1 cellular context compared by ENCODE assay signal in the genomic region with DNA sequence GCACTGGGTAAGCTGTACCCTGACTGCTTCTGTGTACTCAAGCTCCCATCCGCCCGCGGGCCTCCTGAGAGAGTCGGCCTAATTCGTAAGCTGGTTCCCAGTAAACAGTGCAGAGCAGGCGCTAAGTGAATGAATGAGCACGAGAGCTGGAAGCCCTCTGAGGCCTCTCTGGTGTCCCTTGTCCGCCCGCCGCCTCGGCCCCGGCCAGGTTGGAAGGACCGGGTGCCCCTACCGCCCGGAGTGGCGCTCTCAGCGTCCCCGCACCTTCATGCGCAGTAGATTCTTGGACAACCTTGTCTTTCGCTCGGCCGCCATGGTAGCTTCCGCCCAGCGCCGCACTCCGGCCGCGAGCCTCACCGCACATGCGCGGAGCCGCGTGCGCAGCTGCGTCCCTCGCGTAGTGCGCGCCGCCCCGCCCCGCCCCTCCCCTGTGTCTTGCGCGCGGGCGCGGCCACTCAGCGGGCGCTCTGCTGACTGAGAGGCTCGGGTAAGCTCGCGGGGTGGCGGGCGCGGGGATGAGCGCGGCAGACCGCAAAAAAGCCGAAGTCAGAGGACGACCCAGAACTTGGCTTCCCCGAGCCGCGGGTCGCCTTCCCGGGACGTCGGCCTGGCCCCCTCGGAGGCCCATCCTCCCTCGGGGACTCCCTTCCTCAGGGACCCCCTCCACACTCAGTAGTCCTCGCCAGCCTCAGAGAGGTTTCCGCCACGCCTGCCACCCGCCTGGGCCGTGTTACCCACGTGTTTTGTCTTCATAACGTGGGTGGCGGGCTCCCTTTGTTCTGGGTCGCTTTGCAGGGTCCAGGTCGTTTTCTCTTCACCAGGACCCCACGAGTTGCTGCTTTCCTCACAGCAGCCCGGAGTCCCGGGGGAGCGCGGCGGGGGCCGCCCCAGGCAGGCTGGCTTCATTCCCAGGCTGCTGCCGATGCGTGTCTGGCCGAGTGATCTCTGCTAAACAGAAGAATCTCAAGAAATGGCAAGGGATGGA.
A peak's percentile ranks its signal among the peaks of the same experiment; 100 is the strongest.
TF ChIP-seq lines count a peak whose summit lies in the region.

A gene with protein sequence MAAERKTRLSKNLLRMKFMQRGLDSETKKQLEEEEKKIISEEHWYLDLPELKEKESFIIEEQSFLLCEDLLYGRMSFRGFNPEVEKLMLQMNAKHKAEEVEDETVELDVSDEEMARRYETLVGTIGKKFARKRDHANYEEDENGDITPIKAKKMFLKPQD (minus strand): TSS at position 364 of the 985 bp plus-strand sequence. CDS start 49 bp downstream, at position 315.

TF ChIP-seq in K562, 482 proteins besides CTCF, POLR2A, EP300 and RAD21 (continued from another document and continues in another):
- TF ChIP-seq, protein P1, sequence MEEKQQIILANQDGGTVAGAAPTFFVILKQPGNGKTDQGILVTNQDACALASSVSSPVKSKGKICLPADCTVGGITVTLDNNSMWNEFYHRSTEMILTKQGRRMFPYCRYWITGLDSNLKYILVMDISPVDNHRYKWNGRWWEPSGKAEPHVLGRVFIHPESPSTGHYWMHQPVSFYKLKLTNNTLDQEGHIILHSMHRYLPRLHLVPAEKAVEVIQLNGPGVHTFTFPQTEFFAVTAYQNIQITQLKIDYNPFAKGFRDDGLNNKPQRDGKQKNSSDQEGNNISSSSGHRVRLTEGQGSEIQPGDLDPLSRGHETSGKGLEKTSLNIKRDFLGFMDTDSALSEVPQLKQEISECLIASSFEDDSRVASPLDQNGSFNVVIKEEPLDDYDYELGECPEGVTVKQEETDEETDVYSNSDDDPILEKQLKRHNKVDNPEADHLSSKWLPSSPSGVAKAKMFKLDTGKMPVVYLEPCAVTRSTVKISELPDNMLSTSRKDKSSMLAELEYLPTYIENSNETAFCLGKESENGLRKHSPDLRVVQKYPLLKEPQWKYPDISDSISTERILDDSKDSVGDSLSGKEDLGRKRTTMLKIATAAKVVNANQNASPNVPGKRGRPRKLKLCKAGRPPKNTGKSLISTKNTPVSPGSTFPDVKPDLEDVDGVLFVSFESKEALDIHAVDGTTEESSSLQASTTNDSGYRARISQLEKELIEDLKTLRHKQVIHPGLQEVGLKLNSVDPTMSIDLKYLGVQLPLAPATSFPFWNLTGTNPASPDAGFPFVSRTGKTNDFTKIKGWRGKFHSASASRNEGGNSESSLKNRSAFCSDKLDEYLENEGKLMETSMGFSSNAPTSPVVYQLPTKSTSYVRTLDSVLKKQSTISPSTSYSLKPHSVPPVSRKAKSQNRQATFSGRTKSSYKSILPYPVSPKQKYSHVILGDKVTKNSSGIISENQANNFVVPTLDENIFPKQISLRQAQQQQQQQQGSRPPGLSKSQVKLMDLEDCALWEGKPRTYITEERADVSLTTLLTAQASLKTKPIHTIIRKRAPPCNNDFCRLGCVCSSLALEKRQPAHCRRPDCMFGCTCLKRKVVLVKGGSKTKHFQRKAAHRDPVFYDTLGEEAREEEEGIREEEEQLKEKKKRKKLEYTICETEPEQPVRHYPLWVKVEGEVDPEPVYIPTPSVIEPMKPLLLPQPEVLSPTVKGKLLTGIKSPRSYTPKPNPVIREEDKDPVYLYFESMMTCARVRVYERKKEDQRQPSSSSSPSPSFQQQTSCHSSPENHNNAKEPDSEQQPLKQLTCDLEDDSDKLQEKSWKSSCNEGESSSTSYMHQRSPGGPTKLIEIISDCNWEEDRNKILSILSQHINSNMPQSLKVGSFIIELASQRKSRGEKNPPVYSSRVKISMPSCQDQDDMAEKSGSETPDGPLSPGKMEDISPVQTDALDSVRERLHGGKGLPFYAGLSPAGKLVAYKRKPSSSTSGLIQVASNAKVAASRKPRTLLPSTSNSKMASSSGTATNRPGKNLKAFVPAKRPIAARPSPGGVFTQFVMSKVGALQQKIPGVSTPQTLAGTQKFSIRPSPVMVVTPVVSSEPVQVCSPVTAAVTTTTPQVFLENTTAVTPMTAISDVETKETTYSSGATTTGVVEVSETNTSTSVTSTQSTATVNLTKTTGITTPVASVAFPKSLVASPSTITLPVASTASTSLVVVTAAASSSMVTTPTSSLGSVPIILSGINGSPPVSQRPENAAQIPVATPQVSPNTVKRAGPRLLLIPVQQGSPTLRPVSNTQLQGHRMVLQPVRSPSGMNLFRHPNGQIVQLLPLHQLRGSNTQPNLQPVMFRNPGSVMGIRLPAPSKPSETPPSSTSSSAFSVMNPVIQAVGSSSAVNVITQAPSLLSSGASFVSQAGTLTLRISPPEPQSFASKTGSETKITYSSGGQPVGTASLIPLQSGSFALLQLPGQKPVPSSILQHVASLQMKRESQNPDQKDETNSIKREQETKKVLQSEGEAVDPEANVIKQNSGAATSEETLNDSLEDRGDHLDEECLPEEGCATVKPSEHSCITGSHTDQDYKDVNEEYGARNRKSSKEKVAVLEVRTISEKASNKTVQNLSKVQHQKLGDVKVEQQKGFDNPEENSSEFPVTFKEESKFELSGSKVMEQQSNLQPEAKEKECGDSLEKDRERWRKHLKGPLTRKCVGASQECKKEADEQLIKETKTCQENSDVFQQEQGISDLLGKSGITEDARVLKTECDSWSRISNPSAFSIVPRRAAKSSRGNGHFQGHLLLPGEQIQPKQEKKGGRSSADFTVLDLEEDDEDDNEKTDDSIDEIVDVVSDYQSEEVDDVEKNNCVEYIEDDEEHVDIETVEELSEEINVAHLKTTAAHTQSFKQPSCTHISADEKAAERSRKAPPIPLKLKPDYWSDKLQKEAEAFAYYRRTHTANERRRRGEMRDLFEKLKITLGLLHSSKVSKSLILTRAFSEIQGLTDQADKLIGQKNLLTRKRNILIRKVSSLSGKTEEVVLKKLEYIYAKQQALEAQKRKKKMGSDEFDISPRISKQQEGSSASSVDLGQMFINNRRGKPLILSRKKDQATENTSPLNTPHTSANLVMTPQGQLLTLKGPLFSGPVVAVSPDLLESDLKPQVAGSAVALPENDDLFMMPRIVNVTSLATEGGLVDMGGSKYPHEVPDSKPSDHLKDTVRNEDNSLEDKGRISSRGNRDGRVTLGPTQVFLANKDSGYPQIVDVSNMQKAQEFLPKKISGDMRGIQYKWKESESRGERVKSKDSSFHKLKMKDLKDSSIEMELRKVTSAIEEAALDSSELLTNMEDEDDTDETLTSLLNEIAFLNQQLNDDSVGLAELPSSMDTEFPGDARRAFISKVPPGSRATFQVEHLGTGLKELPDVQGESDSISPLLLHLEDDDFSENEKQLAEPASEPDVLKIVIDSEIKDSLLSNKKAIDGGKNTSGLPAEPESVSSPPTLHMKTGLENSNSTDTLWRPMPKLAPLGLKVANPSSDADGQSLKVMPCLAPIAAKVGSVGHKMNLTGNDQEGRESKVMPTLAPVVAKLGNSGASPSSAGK (IDR thresholded peaks at IDR 0.05) = peak; percentile 99
- peak; percentile 89 for TF ChIP-seq RNF2 (IDR thresholded peaks at IDR 0.05)
- peak in 1 of 2 experiments; percentile 28; a peak in 2 of 4 replicates for TF ChIP-seq NONO (IDR thresholded peaks at IDR 0.05; ENCODE audit: low read depth in 2 of 2, low read length in 1 of 2)
- TF ChIP-seq NRF1 (conservative IDR thresholded peaks at IDR 0.05 in 1 of 2, IDR thresholded peaks at IDR 0.05 in 1 of 2) = peak; percentile 98
- TF ChIP-seq TAF1 (IDR thresholded peaks at IDR 0.05; ENCODE audit: control insufficient read depth, extremely low read depth, insufficient read depth, low read length, severe bottlenecking) = peak; percentile 44
- TF ChIP-seq HDAC3 (IDR thresholded peaks at IDR 0.05; ENCODE audit: borderline replicate concordance, partially characterized antibody) = no peak
- TF ChIP-seq SPI1 (IDR thresholded peaks at IDR 0.05; ENCODE audit: borderline replicate concordance, low read depth, low read length) = no peak
- TF ChIP-seq, protein P2, sequence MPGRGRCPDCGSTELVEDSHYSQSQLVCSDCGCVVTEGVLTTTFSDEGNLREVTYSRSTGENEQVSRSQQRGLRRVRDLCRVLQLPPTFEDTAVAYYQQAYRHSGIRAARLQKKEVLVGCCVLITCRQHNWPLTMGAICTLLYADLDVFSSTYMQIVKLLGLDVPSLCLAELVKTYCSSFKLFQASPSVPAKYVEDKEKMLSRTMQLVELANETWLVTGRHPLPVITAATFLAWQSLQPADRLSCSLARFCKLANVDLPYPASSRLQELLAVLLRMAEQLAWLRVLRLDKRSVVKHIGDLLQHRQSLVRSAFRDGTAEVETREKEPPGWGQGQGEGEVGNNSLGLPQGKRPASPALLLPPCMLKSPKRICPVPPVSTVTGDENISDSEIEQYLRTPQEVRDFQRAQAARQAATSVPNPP (IDR thresholded peaks at IDR 0.05; ENCODE audit: borderline replicate concordance, insufficient read depth, insufficient read length) = no peak
- no peak; the same call in 1 of the 2 replicates for TF ChIP-seq TCF7 (IDR thresholded peaks at IDR 0.05; ENCODE audit: borderline replicate concordance)
- no peak for TF ChIP-seq LARP7 (IDR thresholded peaks at IDR 0.05)
- TF ChIP-seq ZFP1 (CRISPR knock-in tag; IDR thresholded peaks at IDR 0.05) = no peak
- TF ChIP-seq, protein P3, sequence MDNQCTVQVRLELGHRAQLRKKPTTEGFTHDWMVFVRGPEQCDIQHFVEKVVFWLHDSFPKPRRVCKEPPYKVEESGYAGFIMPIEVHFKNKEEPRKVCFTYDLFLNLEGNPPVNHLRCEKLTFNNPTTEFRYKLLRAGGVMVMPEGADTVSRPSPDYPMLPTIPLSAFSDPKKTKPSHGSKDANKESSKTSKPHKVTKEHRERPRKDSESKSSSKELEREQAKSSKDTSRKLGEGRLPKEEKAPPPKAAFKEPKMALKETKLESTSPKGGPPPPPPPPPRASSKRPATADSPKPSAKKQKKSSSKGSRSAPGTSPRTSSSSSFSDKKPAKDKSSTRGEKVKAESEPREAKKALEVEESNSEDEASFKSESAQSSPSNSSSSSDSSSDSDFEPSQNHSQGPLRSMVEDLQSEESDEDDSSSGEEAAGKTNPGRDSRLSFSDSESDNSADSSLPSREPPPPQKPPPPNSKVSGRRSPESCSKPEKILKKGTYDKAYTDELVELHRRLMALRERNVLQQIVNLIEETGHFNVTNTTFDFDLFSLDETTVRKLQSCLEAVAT (IDR thresholded peaks at IDR 0.05) = peak in 1 of 2 experiments; percentile 78; a peak in 2 of 4 replicates
- peak; percentile 50 for TF ChIP-seq MYC (IDR thresholded peaks at IDR 0.05; ENCODE audit: low read depth, low read length)
- TF ChIP-seq MYC (CRISPR knock-in tag; IDR thresholded peaks at IDR 0.05; ENCODE audit: borderline replicate concordance, low read depth) = peak; percentile 80; the same call in 1 of the 2 replicates
- TF ChIP-seq CBFB (CRISPR knock-in tag; IDR thresholded peaks at IDR 0.05) = 0 out of 2 replicates have a peak, but pooled peaks have one; percentile 86
- TF ChIP-seq, protein P4, sequence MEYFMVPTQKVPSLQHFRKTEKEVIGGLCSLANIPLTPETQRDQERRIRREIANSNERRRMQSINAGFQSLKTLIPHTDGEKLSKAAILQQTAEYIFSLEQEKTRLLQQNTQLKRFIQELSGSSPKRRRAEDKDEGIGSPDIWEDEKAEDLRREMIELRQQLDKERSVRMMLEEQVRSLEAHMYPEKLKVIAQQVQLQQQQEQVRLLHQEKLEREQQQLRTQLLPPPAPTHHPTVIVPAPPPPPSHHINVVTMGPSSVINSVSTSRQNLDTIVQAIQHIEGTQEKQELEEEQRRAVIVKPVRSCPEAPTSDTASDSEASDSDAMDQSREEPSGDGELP (CRISPR knock-in tag; IDR thresholded peaks at IDR 0.05; ENCODE audit: borderline replicate concordance) = peak; percentile 82
- peak; percentile 99 for TF ChIP-seq CTBP1 (IDR thresholded peaks at IDR 0.05; ENCODE audit: borderline replicate concordance)
- no peak for TF ChIP-seq MAFK (IDR thresholded peaks at IDR 0.05; ENCODE audit: low read length)
- TF ChIP-seq TAL1 (IDR thresholded peaks at IDR 0.05) = no peak
- peak; percentile 50 for TF ChIP-seq KDM5B (IDR thresholded peaks at IDR 0.05; ENCODE audit: insufficient replicate concordance, low read depth, low read length)
- TF ChIP-seq, protein P5, sequence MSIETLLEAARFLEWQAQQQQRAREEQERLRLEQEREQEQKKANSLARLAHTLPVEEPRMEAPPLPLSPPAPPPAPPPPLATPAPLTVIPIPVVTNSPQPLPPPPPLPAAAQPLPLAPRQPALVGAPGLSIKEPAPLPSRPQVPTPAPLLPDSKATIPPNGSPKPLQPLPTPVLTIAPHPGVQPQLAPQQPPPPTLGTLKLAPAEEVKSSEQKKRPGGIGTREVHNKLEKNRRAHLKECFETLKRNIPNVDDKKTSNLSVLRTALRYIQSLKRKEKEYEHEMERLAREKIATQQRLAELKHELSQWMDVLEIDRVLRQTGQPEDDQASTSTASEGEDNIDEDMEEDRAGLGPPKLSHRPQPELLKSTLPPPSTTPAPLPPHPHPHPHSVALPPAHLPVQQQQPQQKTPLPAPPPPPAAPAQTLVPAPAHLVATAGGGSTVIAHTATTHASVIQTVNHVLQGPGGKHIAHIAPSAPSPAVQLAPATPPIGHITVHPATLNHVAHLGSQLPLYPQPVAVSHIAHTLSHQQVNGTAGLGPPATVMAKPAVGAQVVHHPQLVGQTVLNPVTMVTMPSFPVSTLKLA (conservative IDR thresholded peaks at IDR 0.05) = peak; percentile 62 to 89
- no peak for TF ChIP-seq ZNF695 (CRISPR knock-in tag; IDR thresholded peaks at IDR 0.05)
- TF ChIP-seq NR4A1 (CRISPR knock-in tag; IDR thresholded peaks at IDR 0.05) = 0 out of 2 replicates have a peak, but pooled peaks have one; percentile 70
- peak; percentile 40; the same call in 1 of the 2 replicates for TF ChIP-seq NR4A1 (tag; IDR thresholded peaks at IDR 0.05)
- TF ChIP-seq GABPA (tag; conservative IDR thresholded peaks at IDR 0.05; ENCODE audit: low read depth) = no peak
- peak; percentile 65; the same call in 1 of the 2 replicates for TF ChIP-seq KLF13 (tag; IDR thresholded peaks at IDR 0.05; ENCODE audit: borderline replicate concordance, low read depth)
- peak; percentile 72 for TF ChIP-seq BHLHE40 (IDR thresholded peaks at IDR 0.05; ENCODE audit: low read length)
- TF ChIP-seq, protein P6, sequence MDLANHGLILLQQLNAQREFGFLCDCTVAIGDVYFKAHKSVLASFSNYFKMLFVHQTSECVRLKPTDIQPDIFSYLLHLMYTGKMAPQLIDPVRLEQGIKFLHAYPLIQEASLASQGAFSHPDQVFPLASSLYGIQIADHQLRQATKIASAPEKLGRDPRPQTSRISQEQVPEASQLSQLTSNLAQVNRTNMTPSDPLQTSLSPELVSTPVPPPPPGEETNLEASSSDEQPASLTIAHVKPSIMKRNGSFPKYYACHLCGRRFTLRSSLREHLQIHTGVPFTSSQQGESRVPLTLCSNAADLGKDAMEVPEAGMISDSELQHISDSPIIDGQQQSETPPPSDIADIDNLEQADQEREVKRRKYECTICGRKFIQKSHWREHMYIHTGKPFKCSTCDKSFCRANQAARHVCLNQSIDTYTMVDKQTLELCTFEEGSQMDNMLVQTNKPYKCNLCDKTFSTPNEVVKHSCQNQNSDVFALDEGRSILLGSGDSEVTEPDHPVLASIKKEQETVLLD (IDR thresholded peaks at IDR 0.05) = peak; percentile 71
- TF ChIP-seq PTTG1 (tag; IDR thresholded peaks at IDR 0.05; ENCODE audit: low read depth) = no peak
- TF ChIP-seq ETV5 (CRISPR knock-in tag; IDR thresholded peaks at IDR 0.05; ENCODE audit: low read depth) = peak; percentile 69; the same call in 1 of the 2 replicates
- TF ChIP-seq KLF1 (tag; IDR thresholded peaks at IDR 0.05) = 0 out of 2 replicates have a peak, but pooled peaks have one; percentile 51
- TF ChIP-seq FOXP1 (CRISPR knock-in tag; IDR thresholded peaks at IDR 0.05) = no peak
- peak; percentile 89 for TF ChIP-seq SAP30 (IDR thresholded peaks at IDR 0.05; ENCODE audit: borderline replicate concordance, insufficient read depth, low read depth, low read length, poor library complexity, severe bottlenecking)
- no peak for TF ChIP-seq KLF10 (CRISPR knock-in tag; IDR thresholded peaks at IDR 0.05)
- TF ChIP-seq EGR1 (conservative IDR thresholded peaks at IDR 0.05) = peak; percentile 39
- TF ChIP-seq ZNF586 (CRISPR knock-in tag; conservative IDR thresholded peaks at IDR 0.05) = no peak
- peak; percentile 74; the same call in 1 of the 2 replicates for TF ChIP-seq XRCC5 (IDR thresholded peaks at IDR 0.05; ENCODE audit: low read depth, low read length)
- peak; percentile 35 for TF ChIP-seq TBP (optimal IDR thresholded peaks at IDR 0.05; ENCODE audit: low read depth, low read length)
- TF ChIP-seq U2AF1 (optimal IDR thresholded peaks at IDR 0.05; ENCODE audit: low read depth, low read length) = peak; percentile 53
- TF ChIP-seq ZSCAN29 (IDR thresholded peaks at IDR 0.05) = peak; percentile 32; the same call in 1 of the 2 replicates
